ENCODE assay signal across 10 cellular contexts in genomic region chr10:129501652-129502436, GRCh38. TPM values are rescaled to one million over a fixed set of nuclear protein-coding genes. Genes with fewer than 3 reads are reported as not detected.
DNase-seq lines count a peak whose midpoint lies in the region; ATAC-seq and TF ChIP-seq lines count a peak whose summit lies in the region.
"Had no signal": no experiment of that assay in that cellular context is flagged by ENCODE, and none has a peak within 500 bp of the region (broad histone marks: within the 10 kb centered on the region; RNA-seq: fewer than 3 reads in every experiment).

No MANE protein-coding gene starts in this region.

- TF ChIP-seq EP300 in tibial nerve (IDR thresholded peaks at IDR 0.05), result no peak

- peaks cover 37% of the 10 kb centered on the region for H3K36me3 Mint-ChIP-seq in activated naive CD8-positive, alpha-beta T cell treated with anti-CD3 and anti-CD28 coated beads, Interleukin-2, amount 50 U/mL, for 24 hours (ENCODE audit: low read depth)

- no peak overlapping the region for H3K27ac Mint-ChIP-seq in activated naive CD8-positive, alpha-beta T cell treated with anti-CD3 and anti-CD28 coated beads, Interleukin-2, amount 50 U/mL, for 24 hours
- H3K27ac Mint-ChIP-seq: activated naive CD8-positive, alpha-beta T cell had no signal

- H3K9me3 Mint-ChIP-seq in activated naive CD8-positive, alpha-beta T cell treated with anti-CD3 and anti-CD28 coated beads, Interleukin-2, amount 50 U/mL, for 24 hours, result peaks cover 28% of the 10 kb centered on the region

- no peaks in the 10 kb centered on the region for H3K9me3 ChIP-seq in tibial nerve

- no peak overlapping the region for H3K4me3 Mint-ChIP-seq in activated naive CD8-positive, alpha-beta T cell treated with anti-CD3 and anti-CD28 coated beads, Interleukin-2, amount 50 U/mL, for 24 hours
- H3K4me3 Mint-ChIP-seq: activated naive CD8-positive, alpha-beta T cell had no signal

- H3K36me3 ChIP-seq in tibial nerve, result peaks cover 0 to 21% (median 0%) of the 10 kb centered on the region in 3 donors

- 86% methylated on average over 16 to 18 of the region's 18 CpGs for WGBS in tibial nerve, 2 donors

- TF ChIP-seq POLR2A in erythroblast (IDR thresholded peaks at IDR 0.05; ENCODE audit: low read length) (no peak), tibial nerve (IDR thresholded peaks at IDR 0.05) (no peak)

- no peak for TF ChIP-seq CTCF in tibial nerve (IDR thresholded peaks at IDR 0.05)

- H3K27me3 ChIP-seq in tibial nerve, result no peaks in the 10 kb centered on the region

- no peak overlapping the region for H3K4me3 ChIP-seq in tibial nerve

- peaks cover 0 to 6% (median 0%) of the 10 kb centered on the region in 4 donors for H3K4me1 ChIP-seq in tibial nerve

- H3K27me3 Mint-ChIP-seq in activated naive CD8-positive, alpha-beta T cell treated with anti-CD3 and anti-CD28 coated beads, Interleukin-2, amount 50 U/mL, for 24 hours, result no peaks in the 10 kb centered on the region
- H3K27me3 Mint-ChIP-seq: activated naive CD8-positive, alpha-beta T cell had no signal

- no peak overlapping the region for H3K27ac ChIP-seq in tibial nerve
- H3K27ac ChIP-seq: C4-2B had no signal

- peak; percentile 89 for ATAC-seq in GM18517 (IDR thresholded peaks at IDR 0.05; ENCODE audit: unreplicated experiment)
- ATAC-seq in GM21529 (IDR thresholded peaks at IDR 0.05; ENCODE audit: unreplicated experiment), result peak; percentile 97
- ATAC-seq in HG03175 (IDR thresholded peaks at IDR 0.05; ENCODE audit: unreplicated experiment), result peak; percentile 96
- ATAC-seq in activated naive CD8-positive, alpha-beta T cell treated with anti-CD3 and anti-CD28 coated beads, Interleukin-2, amount 50 U/mL, for 24 hours, result no peak

- peak; percentile 52 for DNase-seq in germinal center (ENCODE audit: low spot score)
- DNase-seq in erythroblast (lab: John Stamatoyannopoulos, UW), result no peak
- no peak for DNase-seq in cerebellar nuclear complex (lab: John Stamatoyannopoulos, UW)
- DNase-seq in tibial nerve (ENCODE audit: low spot score in 2 of 2), result no peak
- DNase-seq in activated naive CD8-positive, alpha-beta T cell treated with anti-CD3 and anti-CD28 coated beads, Interleukin-2, amount 50 U/mL, for 24 hours, result no peak

- peaks cover 12% of the 10 kb centered on the region for H3K4me1 Mint-ChIP-seq in activated naive CD8-positive, alpha-beta T cell treated with anti-CD3 and anti-CD28 coated beads, Interleukin-2, amount 50 U/mL, for 24 hours

RNA-seq across cellular contexts. Expression of gene MGMT, which starts 34.8 kb away (rescaled TPM):
- 10 to 100 TPM; 26.1 to 39.1 (median 33.7) TPM for total RNA-seq in tibial nerve
